Comparison of ENCODE assay signal across 8 cellular contexts in the genomic region with DNA sequence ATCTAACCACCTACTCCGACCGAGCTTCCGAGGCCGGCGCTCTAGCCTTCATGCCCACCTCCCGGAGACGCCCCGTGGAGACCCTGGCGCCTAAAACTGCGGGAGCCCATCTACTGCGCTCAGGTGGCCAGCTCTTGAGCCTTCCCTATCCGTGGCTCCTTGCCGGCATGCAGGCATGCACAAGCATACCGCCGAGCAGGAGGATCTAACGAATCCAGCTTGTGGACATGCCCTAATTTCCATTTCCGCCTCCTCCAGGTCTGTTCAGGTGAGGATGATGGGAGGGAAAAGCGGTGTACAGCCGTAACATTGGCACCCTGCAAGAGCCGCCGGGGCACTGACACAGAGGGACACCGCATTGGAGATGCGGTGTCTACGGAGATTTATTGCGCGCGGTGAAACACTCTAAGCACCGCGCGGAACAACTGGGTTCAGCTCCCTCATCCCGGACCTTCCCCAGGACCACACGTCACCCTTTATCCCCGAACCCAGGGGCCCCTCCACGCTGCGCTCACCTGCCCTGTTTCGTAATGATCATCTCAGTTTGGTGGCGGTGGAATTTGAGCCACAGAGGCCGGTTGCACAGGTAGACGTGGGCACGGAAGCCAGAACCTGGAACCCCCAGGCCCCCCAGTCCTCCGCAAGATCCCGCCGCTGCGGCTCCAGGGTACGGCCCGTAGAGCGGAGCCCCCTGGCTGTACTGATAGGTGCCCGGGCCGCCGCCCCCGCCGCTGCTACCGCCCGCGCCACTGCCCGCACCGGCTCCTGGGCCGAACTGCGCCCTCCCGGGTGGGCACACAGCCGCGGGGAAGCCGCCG. TPM values are rescaled to one million over a fixed set of nuclear protein-coding genes. Genes with fewer than 3 reads are reported as not detected.
DNase-seq lines count a peak whose midpoint lies in the region; ATAC-seq, FAIRE-seq and TF ChIP-seq lines count a peak whose summit lies in the region.

No MANE protein-coding gene starts in this region.

- no peak overlapping the region for H3K9ac ChIP-seq in SK-N-SH

- WGBS in SK-N-SH (ENCODE audit: low lambda C conversion rate) = 7% methylated on average over 33 of the region's 64 CpGs

- no peaks in the 10 kb centered on the region for H3K9me3 ChIP-seq in SK-N-SH

- intact Hi-C loops in sciatic nerve (cut with DNase I) = no loop called here

- peaks cover 87% of the 10 kb centered on the region for H3K27me3 ChIP-seq in SK-N-SH (ENCODE audit: insufficient read depth)

- no peak for FAIRE-seq in GM19239 (lab: Jason Lieb, UNC)

- CTCF ChIA-PET in SK-N-SH (lab: Yijun Ruan, JAX) = interaction anchor here (0.6 to 6.1 kb wide), 7 partner anchors 9 to 610 kb away, joined by 3 to 60 read pairs (median 4); no protein-coding TSS in a partner anchor

- ATAC-seq in GM21515 (IDR thresholded peaks at IDR 0.05; ENCODE audit: unreplicated experiment) = peak; percentile 57
- peak; percentile 16 for ATAC-seq in sciatic nerve

- no peaks in the 10 kb centered on the region for H3K36me3 ChIP-seq in SK-N-SH (replicated peaks in 1 of 2; ENCODE audit: control insufficient read depth in 1 of 2, insufficient read depth in 2 of 2, low read length in 1 of 2)

- H3K4me2 ChIP-seq in SK-N-SH = peak overlapping the region; percentile 68; the same call in 1 of the 2 replicates

- peak overlapping the region; percentile 42 for H3K4me3 ChIP-seq in AG09309 (ENCODE audit: control insufficient read depth, low read depth, low read length)
- H3K4me3 ChIP-seq in SK-N-SH (ENCODE audit: low read depth in 2 of 2, low read length in 1 of 2) = peak overlapping the region in 1 of 2 experiments; percentile 35; a peak in 1 of 4 replicates
- H3K4me3 ChIP-seq in fibroblast of the aortic adventitia (ENCODE audit: low read depth, low read length) = peak overlapping the region; percentile 53

- DNase-seq in AG09309 (ENCODE audit: low read depth) = no peak
- DNase-seq in SK-N-SH = peak; percentile 39
- DNase-seq in fibroblast of the aortic adventitia (ENCODE audit: low read depth) = no peak
- no peak for DNase-seq in sciatic nerve (ENCODE audit: low spot score)
- DNase-seq in AG08396 (ENCODE audit: low spot score) = no peak
- no peak for DNase-seq in GM19239 (ENCODE audit: insufficient read length, low spot score)
- no peak for DNase-seq in NCI-H2196 (lab: John Stamatoyannopoulos, UW; ENCODE audit: unreplicated experiment)

- no peak for TF ChIP-seq CTCF in AG09309 (IDR thresholded peaks at IDR 0.05; ENCODE audit: control insufficient read depth, insufficient read depth, low read depth, low read length, missing control alignments)
- no peak; the same call in 1 of the 2 replicates for TF ChIP-seq CTCF in SK-N-SH (IDR thresholded peaks at IDR 0.05)
- TF ChIP-seq CTCF in fibroblast of the aortic adventitia (IDR thresholded peaks at IDR 0.05; ENCODE audit: insufficient read depth, low read length) = peak; percentile 18

- H3K27ac ChIP-seq in SK-N-SH (ENCODE audit: low read depth in 2 of 2, low read length in 1 of 2) = no peak overlapping the region

- no peaks in the 10 kb centered on the region for H3K9me2 ChIP-seq in SK-N-SH

- no peaks in the 10 kb centered on the region for H4K20me1 ChIP-seq in SK-N-SH (ENCODE audit: insufficient read depth)

- no peaks in the 10 kb centered on the region for H3K79me2 ChIP-seq in SK-N-SH (ENCODE audit: insufficient read depth)

- TF ChIP-seq RAD21 in SK-N-SH (IDR thresholded peaks at IDR 0.05; ENCODE audit: low read length) = no peak

- H2AFZ ChIP-seq in SK-N-SH (ENCODE audit: low read depth) = no peak overlapping the region

- H3K4me1 ChIP-seq in SK-N-SH (ENCODE audit: control insufficient read depth in 1 of 2, insufficient read depth in 2 of 2, low read depth in 1 of 2, low read length in 1 of 2) = peaks cover 0 to 4% of the 10 kb centered on the region in 2 experiments; a peak in 1 of 4 replicates

- TF ChIP-seq EP300 in SK-N-SH (IDR thresholded peaks at IDR 0.05; ENCODE audit: borderline replicate concordance in 1 of 2, low read depth in 1 of 2, low read length in 1 of 2) = no peak

- POLR2A ChIA-PET in SK-N-SH (lab: Yijun Ruan, JAX) = no interaction called here

- no peaks in the 10 kb centered on the region for H3F3A ChIP-seq in SK-N-SH (replicated peaks; ENCODE audit: insufficient read depth)

TF ChIP-seq in SK-N-SH, 30 proteins besides CTCF, POLR2A, EP300 and RAD21:
- no peak for TF ChIP-seq MXI1 (IDR thresholded peaks at IDR 0.05; ENCODE audit: low read depth, low read length)
TF ChIP-seq in SK-N-SH: peak in this region for 0.

RNA-seq across cellular contexts. Expression of gene EOMES, which starts 1.0 kb away (rescaled TPM):
- polyA plus RNA-seq in SK-N-SH (2012; rRNA removed) = not detected in 2 replicates
- not detected in 2 replicates for polyA plus RNA-seq in SK-N-SH (2012; cell fraction: cytosol; rRNA removed)
- not detected in 2 replicates for polyA plus RNA-seq in SK-N-SH (2012; cell fraction: nucleus; rRNA removed)
- total RNA-seq in fibroblast of the aortic adventitia (ENCODE audit: low replicate concordance) (0.18 TPM in 1 of 2 replicates, not detected in the other), sciatic nerve (0.98 TPM)
